In the genomic region with DNA sequence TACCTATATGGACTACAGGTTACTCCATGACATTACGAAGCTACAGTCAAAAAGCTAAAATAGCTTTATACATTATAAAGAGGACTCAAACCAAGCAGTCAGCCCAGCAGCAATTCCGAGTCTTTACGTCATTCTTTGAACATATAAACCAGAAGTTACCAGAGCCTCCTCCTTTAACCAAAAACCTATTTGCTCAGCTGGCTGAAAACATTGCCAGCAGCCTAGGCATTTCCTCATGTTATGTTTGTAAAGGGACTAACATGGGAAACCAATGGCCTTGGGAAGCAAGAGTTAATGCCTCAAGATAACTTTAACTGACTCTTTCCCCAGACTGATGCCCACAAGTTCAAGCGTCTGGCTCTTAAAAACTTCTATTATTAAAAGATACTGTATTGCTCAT, we compare ENCODE assay signal across 29 cellular contexts.
"Had no signal": no experiment of that assay in that cellular context is flagged by ENCODE, and none has a peak within 500 bp of the region (broad histone marks: within the 10 kb centered on the region; RNA-seq: fewer than 3 reads in every experiment).

No MANE protein-coding gene starts in this region.

- H3K27ac ChIP-seq: cardiac muscle cell, colonic mucosa, epithelial cell of prostate, esophagus squamous epithelium, WERI-Rb-1 had no signal

- H3K4me3 ChIP-seq: cardiac muscle cell, colonic mucosa, esophagus squamous epithelium, gastroesophageal sphincter had no signal

- H3K36me3 ChIP-seq: cardiac muscle cell, colonic mucosa, esophagus squamous epithelium, gastroesophageal sphincter, WERI-Rb-1 had no signal

- H3K4me1 Mint-ChIP-seq: activated B cell treated with CpG ODN at 0.5 μM for 24 hours; activated T-helper 17 cell treated with anti-CD3 and anti-CD28 coated beads, Interleukin-2, amount 50 U/mL, for 72 hours; T-helper 17 cell had no signal

- H3K27ac Mint-ChIP-seq: activated B cell treated with CpG ODN at 0.5 μM for 24 hours; activated CD8-positive, alpha-beta T cell treated with anti-CD3 and anti-CD28 coated beads for 36 hours; activated naive CD8-positive, alpha-beta T cell; activated T-helper 17 cell treated with anti-CD3 and anti-CD28 coated beads, Interleukin-2, amount 50 U/mL, for 72 hours; T-helper 17 cell; T-helper 2 cell treated with Interferon-gamma antibody and Interleukin-4, amounts not matched to agents 5 μg/mL and 100 μg/mL, for 36 hours had no signal

- H3K27me3 ChIP-seq: cardiac muscle cell, colonic mucosa had no signal

- H3K4me3 Mint-ChIP-seq: activated B cell treated with CpG ODN at 0.5 μM for 24 hours; activated CD8-positive, alpha-beta T cell treated with anti-CD3 and anti-CD28 coated beads for 36 hours; activated naive CD8-positive, alpha-beta T cell; activated T-cell treated with anti-CD3 and anti-CD28 coated beads, Interleukin-2, amount 50 U/mL, for 4 hours; activated T-helper 17 cell treated with anti-CD3 and anti-CD28 coated beads, Interleukin-2, amount 50 U/mL, for 72 hours; T-helper 17 cell; T-helper 2 cell treated with Interferon-gamma antibody and Interleukin-4, amounts not matched to agents 5 μg/mL and 100 μg/mL, for 36 hours had no signal

- DNase-seq: activated B cell treated with CpG ODN at 0.5 μM for 24 hours; activated CD4-positive, alpha-beta T cell treated with anti-CD3 and anti-CD28 coated beads for 48 hours; activated CD4-positive, alpha-beta T cell treated with anti-CD3 and anti-CD28 coated beads, Interleukin-2, amount 50 U/mL, for 1 hour; activated CD4-positive, alpha-beta T cell treated with anti-CD3 and anti-CD28 coated beads, Interleukin-2, amount 50 U/mL, for 48 hours; activated CD8-positive, alpha-beta memory T cell treated with anti-CD3 and anti-CD28 coated beads for 24 hours; activated CD8-positive, alpha-beta T cell treated with anti-CD3 and anti-CD28 coated beads for 36 hours; activated effector memory CD4-positive, alpha-beta T cell treated with Interleukin-2 at 50 U/mL for 16 hours; activated gamma-delta T cell treated with Interleukin-2 at 50 U/mL for 16 hours; activated naive CD4-positive, alpha-beta T cell treated with anti-CD3 and anti-CD28 coated beads, Interleukin-2, amount 50 U/mL, for 16 hours; activated naive CD4-positive, alpha-beta T cell treated with Interleukin-2 at 50 U/mL for 16 hours; activated T-cell treated with anti-CD3 and anti-CD28 coated beads, Interleukin-2, amount 50 U/mL, for 4 hours; amniotic stem cell; anterior cingulate cortex; central memory CD4-positive, alpha-beta T cell; cerebellar nuclear complex; colonic mucosa; effector CD8-positive, alpha-beta T cell; esophagus squamous epithelium; foreskin melanocyte; T-helper 1 cell; T-helper 17 cell; T1000; WERI-Rb-1 had no signal

- H3K9me3 ChIP-seq: colonic mucosa had no signal

- H3K4me1 ChIP-seq: colonic mucosa, esophagus squamous epithelium had no signal

- H3K27me3 Mint-ChIP-seq: activated B cell treated with CpG ODN at 0.5 μM for 24 hours, T-helper 17 cell had no signal
